In the genomic region with DNA sequence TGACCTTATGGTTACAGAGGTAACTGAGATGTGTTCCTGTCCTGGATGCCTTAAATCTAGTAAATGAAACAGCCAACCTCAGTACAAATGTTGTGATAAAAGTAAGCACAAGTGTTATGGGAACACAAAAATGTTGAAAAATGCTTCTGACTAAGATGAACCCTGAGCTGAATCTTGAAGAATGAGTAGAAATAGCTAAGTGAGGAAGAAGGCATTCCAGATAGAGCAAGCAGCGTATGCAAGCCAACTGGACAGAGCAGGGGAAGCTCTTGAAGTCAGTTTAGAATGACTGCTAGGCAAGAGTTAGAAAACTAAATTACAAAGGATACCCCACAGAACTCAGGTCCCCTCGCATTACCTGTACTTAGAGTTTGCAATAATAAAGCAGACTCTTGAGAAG, we compare ENCODE assay signal across 1 cellular context.
TF ChIP-seq lines count a peak whose summit lies in the region.

No MANE protein-coding gene starts in this region.

TF ChIP-seq in A549, 52 proteins besides CTCF, POLR2A, EP300 and RAD21 (continued from another document):
- TF ChIP-seq, protein P1, sequence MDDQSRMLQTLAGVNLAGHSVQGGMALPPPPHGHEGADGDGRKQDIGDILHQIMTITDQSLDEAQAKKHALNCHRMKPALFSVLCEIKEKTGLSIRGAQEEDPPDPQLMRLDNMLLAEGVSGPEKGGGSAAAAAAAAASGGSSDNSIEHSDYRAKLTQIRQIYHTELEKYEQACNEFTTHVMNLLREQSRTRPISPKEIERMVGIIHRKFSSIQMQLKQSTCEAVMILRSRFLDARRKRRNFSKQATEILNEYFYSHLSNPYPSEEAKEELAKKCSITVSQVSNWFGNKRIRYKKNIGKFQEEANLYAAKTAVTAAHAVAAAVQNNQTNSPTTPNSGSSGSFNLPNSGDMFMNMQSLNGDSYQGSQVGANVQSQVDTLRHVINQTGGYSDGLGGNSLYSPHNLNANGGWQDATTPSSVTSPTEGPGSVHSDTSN (IDR thresholded peaks at IDR 0.05), result no peak
- no peak for TF ChIP-seq BHLHE40 (IDR thresholded peaks at IDR 0.05; ENCODE audit: low read depth, low read length)
- TF ChIP-seq, protein P2, sequence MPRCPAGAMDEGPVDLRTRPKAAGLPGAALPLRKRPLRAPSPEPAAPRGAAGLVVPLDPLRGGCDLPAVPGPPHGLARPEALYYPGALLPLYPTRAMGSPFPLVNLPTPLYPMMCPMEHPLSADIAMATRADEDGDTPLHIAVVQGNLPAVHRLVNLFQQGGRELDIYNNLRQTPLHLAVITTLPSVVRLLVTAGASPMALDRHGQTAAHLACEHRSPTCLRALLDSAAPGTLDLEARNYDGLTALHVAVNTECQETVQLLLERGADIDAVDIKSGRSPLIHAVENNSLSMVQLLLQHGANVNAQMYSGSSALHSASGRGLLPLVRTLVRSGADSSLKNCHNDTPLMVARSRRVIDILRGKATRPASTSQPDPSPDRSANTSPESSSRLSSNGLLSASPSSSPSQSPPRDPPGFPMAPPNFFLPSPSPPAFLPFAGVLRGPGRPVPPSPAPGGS (IDR thresholded peaks at IDR 0.05), result no peak
- no peak for TF ChIP-seq JUN (IDR thresholded peaks at IDR 0.05)
- no peak for TF ChIP-seq MAFK (IDR thresholded peaks at IDR 0.05; ENCODE audit: partially characterized antibody)
- TF ChIP-seq NR3C1 (IDR thresholded peaks at IDR 0.05), result no peak
- no peak for TF ChIP-seq PHF8 (IDR thresholded peaks at IDR 0.05; ENCODE audit: borderline replicate concordance, low read depth)
- TF ChIP-seq MAZ (IDR thresholded peaks at IDR 0.05; ENCODE audit: borderline replicate concordance, low read depth, low read length), result no peak
- no peak for TF ChIP-seq REST (IDR thresholded peaks at IDR 0.05)
- no peak for TF ChIP-seq SREBF2 (IDR thresholded peaks at IDR 0.05)
